9 cellular contexts compared by ENCODE assay signal in genomic region chr3:112074616-112075497, GRCh38. TPM values are rescaled to one million over a fixed set of nuclear protein-coding genes. Genes with fewer than 3 reads are reported as not detected.
A peak's percentile ranks its signal among the peaks of the same experiment; 100 is the strongest.
DNase-seq lines count a peak whose midpoint lies in the region; ATAC-seq and TF ChIP-seq lines count a peak whose summit lies in the region.
"Had no signal": no experiment of that assay in that cellular context is flagged by ENCODE, and none has a peak within 500 bp of the region (broad histone marks: within the 10 kb centered on the region; RNA-seq: fewer than 3 reads in every experiment).

No MANE protein-coding gene starts in this region.

- DNase-seq in COLO829 (ENCODE audit: low spot score) (peak; percentile 86), HT1080 (ENCODE audit: low read depth) (peak; percentile 100), T-cell (peak in 17 of 34 experiments; percentile 4 to 52 (median 17)), epithelial cell of esophagus (ENCODE audit: low read depth) (peak; percentile 99), renal cortical epithelial cell (ENCODE audit: low read depth) (peak; percentile 99), epidermal melanocyte (ENCODE audit: insufficient read length, low spot score) (no peak), CD14-positive monocyte (ENCODE audit: low spot score) (no peak)
- DNase-seq: natural killer cell had no signal

- TF ChIP-seq CTCF in epithelial cell of esophagus (IDR thresholded peaks at IDR 0.05; ENCODE audit: insufficient read depth, low read depth, low read length, missing control alignments) (no peak), CD14-positive monocyte (IDR thresholded peaks at IDR 0.05) (no peak)

- H3K4me3 ChIP-seq in epithelial cell of esophagus (ENCODE audit: low read length): peak overlapping the region; percentile 19

- peaks cover 0 to 2% of the 10 kb centered on the region in 2 donors for H3K27me3 Mint-ChIP-seq in T-cell
- H3K27me3 Mint-ChIP-seq in CD14-positive monocyte (ENCODE audit: low read depth in 3 of 3): peaks cover 9 to 20% (median 10%) of the 10 kb centered on the region in 3 donors

- POLR2A ChIA-PET in T-cell (lab: Charles Lee): no interaction called here

- H3K36me3 Mint-ChIP-seq in T-cell (peaks cover 3% of the 10 kb centered on the region), CD14-positive monocyte (no peaks in the 10 kb centered on the region)
- H3K36me3 Mint-ChIP-seq: natural killer cell had no signal

- H3K4me3 Mint-ChIP-seq in T-cell (peak overlapping the region; percentile 40 to 66 (median 50)), CD14-positive monocyte (no peak overlapping the region)
- H3K4me3 Mint-ChIP-seq: natural killer cell had no signal

- peaks cover 0 to 4% (median 0%) of the 10 kb centered on the region in 3 donors for H3K9me3 Mint-ChIP-seq in T-cell
- H3K9me3 Mint-ChIP-seq in CD14-positive monocyte: peaks cover 0 to 8% (median 2%) of the 10 kb centered on the region in 7 donors
- H3K9me3 Mint-ChIP-seq: natural killer cell had no signal

- H3K27ac Mint-ChIP-seq in T-cell (peak overlapping the region; percentile 97 to 98), CD14-positive monocyte (no peak overlapping the region)
- H3K27ac Mint-ChIP-seq: natural killer cell had no signal

- intact Hi-C loops in CD14-positive monocyte (cut with micrococcal nuclease): no loop called here

- ATAC-seq in GM19463 (IDR thresholded peaks at IDR 0.05; ENCODE audit: unreplicated experiment) (peak; percentile 96), T-cell (replicated peaks in 1 of 4) (peak; percentile 77 to 91 (median 84))

- CTCF ChIA-PET in T-cell (lab: Charles Lee): no interaction called here

- H3K4me1 Mint-ChIP-seq in T-cell (peaks cover 45 to 49% (median 47%) of the 10 kb centered on the region in 3 donors), CD14-positive monocyte (no peaks in the 10 kb centered on the region)
- H3K4me1 Mint-ChIP-seq: natural killer cell had no signal

RNA-seq across cellular contexts. Expression of gene C3orf52, which starts 11.3 kb away (rescaled TPM):
- total RNA-seq in HT1080 (2014; rRNA removed; shearing (Covaris generic)): 19.4 and 21.5 TPM in 2 replicates
- polyA plus RNA-seq in HT1080 (2015; cell fraction: cytosol; rRNA removed): 15.3 and 16.9 TPM in 2 replicates
- 51.1 and 53.9 TPM in 2 replicates for polyA plus RNA-seq in HT1080 (2015; cell fraction: nucleus; rRNA removed)
- total RNA-seq in T-cell (1 to 10 TPM in 4 of 5 donors, under 1 TPM in 1; 0.95 to 2.2 (median 1.5) TPM), renal cortical epithelial cell (33.1 and 68.9 TPM in 2 replicates)
- polyA plus RNA-seq in CD14-positive monocyte: not detected

RNA-seq across cellular contexts. Expression of gene TMPRSS7, which starts 40.3 kb away (rescaled TPM):
- 0.10 TPM in 2 replicates for total RNA-seq in HT1080 (2014; rRNA removed; shearing (Covaris generic))
- polyA plus RNA-seq in HT1080 (2015; cell fraction: cytosol; rRNA removed): 0.17 and 0.20 TPM in 2 replicates
- 0.14 and 0.20 TPM in 2 replicates for polyA plus RNA-seq in HT1080 (2015; cell fraction: nucleus; rRNA removed)
- under 1 TPM in 1 of 5 donors, not detected in 4; 0.10 TPM for total RNA-seq in T-cell
- 0.15 TPM in 1 of 2 replicates, not detected in the other for total RNA-seq in renal cortical epithelial cell
- polyA plus RNA-seq in CD14-positive monocyte: not detected
- total RNA-seq: natural killer cell had no signal

RNA-seq across cellular contexts. Expression of gene GCSAM, which starts 58.2 kb away (rescaled TPM):
- not detected in 2 replicates for total RNA-seq in HT1080 (2014; rRNA removed; shearing (Covaris generic))
- polyA plus RNA-seq in HT1080 (2015; cell fraction: cytosol; rRNA removed): not detected in 2 replicates
- not detected in 2 replicates for polyA plus RNA-seq in HT1080 (2015; cell fraction: nucleus; rRNA removed)
- total RNA-seq in T-cell (10 to 100 TPM; 15.8 to 21.6 (median 18.2) TPM), renal cortical epithelial cell (not detected in 2 replicates)
- polyA plus RNA-seq in CD14-positive monocyte: under 1 TPM in 1 of 2 donors, not detected in 1; 0.10 TPM

Comparison
In these comparisons a context has a peak if more than half of its experiments do, and no peak if none do; other contexts are left out.
1. DNase-seq: peak in COLO829 (single experiment), HT1080 (single experiment), epithelial cell of esophagus (single experiment) and renal cortical epithelial cell (single experiment); none in epidermal melanocyte (single experiment) and CD14-positive monocyte (single experiment).
2. H3K27ac Mint-ChIP-seq: peak in T-cell (2 of 2); none in CD14-positive monocyte (0 of 7).
3. H3K4me3 Mint-ChIP-seq: peak in T-cell (3 of 3); none in CD14-positive monocyte (0 of 2).
4. RNA of gene GCSAM, which starts 58.2 kb away (total RNA-seq): 15.8 to 21.6 TPM in T-cell; not detected in HT1080 and not detected in renal cortical epithelial cell; every median in the first group is over 10 times any median in the second.